ENCODE assay signal across 19 cellular contexts in the genomic region with DNA sequence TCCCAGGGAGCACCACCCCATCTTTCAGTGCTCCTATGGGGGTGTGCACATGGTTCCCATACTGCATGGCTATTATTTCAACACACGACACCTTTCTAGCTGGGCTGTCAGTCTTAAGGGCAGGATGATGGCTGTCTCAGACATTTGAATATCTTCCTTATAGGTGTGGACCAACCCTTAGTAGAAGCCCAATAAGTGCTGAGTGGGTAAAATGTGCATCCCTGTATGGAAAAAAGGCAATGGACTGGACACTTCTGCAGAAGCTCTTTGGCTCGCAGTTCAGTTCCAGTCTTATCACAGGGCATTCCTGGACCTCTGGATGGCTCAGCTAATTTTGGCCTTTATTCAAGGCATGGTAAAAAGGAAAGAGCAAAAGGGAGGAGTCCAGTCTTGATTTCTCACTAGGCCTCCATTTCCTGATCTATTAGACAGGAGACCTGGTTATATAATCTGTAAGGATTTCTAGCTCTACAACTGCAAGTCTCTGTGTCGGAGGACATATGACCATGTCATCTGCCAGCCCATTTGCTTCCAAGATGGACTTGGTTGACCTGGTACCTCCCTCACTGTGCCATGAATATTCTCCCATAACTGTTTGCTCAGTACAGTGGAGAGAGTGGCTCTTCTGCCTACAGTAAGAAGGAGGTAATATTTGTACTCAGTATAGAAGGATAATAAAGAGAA. TPM values are rescaled to one million over a fixed set of nuclear protein-coding genes. Genes with fewer than 3 reads are reported as not detected.
A peak's percentile ranks its signal among the peaks of the same experiment; 100 is the strongest.
DNase-seq lines count a peak whose midpoint lies in the region; ATAC-seq and TF ChIP-seq lines count a peak whose summit lies in the region.
"Had no signal": no experiment of that assay in that cellular context is flagged by ENCODE, and none has a peak within 500 bp of the region (broad histone marks: within the 10 kb centered on the region; RNA-seq: fewer than 3 reads in every experiment).

No MANE protein-coding gene starts in this region.

- peak; percentile 52 for ATAC-seq in Right ventricle myocardium inferior
- ATAC-seq in natural killer cell treated with Interleukin-12 subunit alpha and Interleukin-12 subunit beta and Interleukin-15 and Interleukin-18, amount 100 ng/mL, for 72 hours: no peak
- ATAC-seq in natural killer cell: no peak
- ATAC-seq: CD8-positive, alpha-beta T cell; GM12878; HCT116 had no signal

- no peak overlapping the region for H3K4me3 ChIP-seq in right atrium auricular region
- H3K4me3 ChIP-seq: BLaER1 treated with 17β-estradiol and CSF1 and Interleukin-3, amounts not matched to agents 10 nM and 100 nM; GM12878 had no signal

- H3K27me3 Mint-ChIP-seq in natural killer cell treated with Interleukin-12 subunit alpha and Interleukin-12 subunit beta and Interleukin-15 and Interleukin-18, amount 100 ng/mL, for 72 hours: no peaks in the 10 kb centered on the region
- H3K27me3 Mint-ChIP-seq in natural killer cell (ENCODE audit: low read depth in 2 of 2): peaks cover 0 to 3% of the 10 kb centered on the region in 2 donors
- H3K27me3 Mint-ChIP-seq: B cell had no signal

- H3K9me3 ChIP-seq in right atrium auricular region: no peaks in the 10 kb centered on the region
- H3K9me3 ChIP-seq: BLaER1 treated with 17β-estradiol and CSF1 and Interleukin-3, amounts not matched to agents 10 nM and 100 nM had no signal

- H3K27me3 ChIP-seq in right atrium auricular region: no peaks in the 10 kb centered on the region
- H3K27me3 ChIP-seq: BLaER1 treated with 17β-estradiol and CSF1 and Interleukin-3, amounts not matched to agents 10 nM and 100 nM had no signal

- no peaks in the 10 kb centered on the region for H3K36me3 ChIP-seq in right atrium auricular region
- H3K36me3 ChIP-seq: BLaER1 treated with 17β-estradiol and CSF1 and Interleukin-3, amounts not matched to agents 10 nM and 100 nM had no signal

- H3K9me3 Mint-ChIP-seq in natural killer cell treated with Interleukin-12 subunit alpha and Interleukin-12 subunit beta and Interleukin-15 and Interleukin-18, amount 100 ng/mL, for 72 hours: peaks cover 2% of the 10 kb centered on the region
- H3K9me3 Mint-ChIP-seq in natural killer cell: no peaks in the 10 kb centered on the region
- H3K9me3 Mint-ChIP-seq: CD8-positive, alpha-beta T cell; HFFc6 had no signal

- no peak overlapping the region for H3K4me3 Mint-ChIP-seq in natural killer cell treated with Interleukin-12 subunit alpha and Interleukin-12 subunit beta and Interleukin-15 and Interleukin-18, amount 100 ng/mL, for 72 hours
- no peak overlapping the region for H3K4me3 Mint-ChIP-seq in natural killer cell
- H3K4me3 Mint-ChIP-seq: B cell; CD8-positive, alpha-beta T cell; HFFc6 had no signal

- peaks cover 7% of the 10 kb centered on the region for H3K36me3 Mint-ChIP-seq in natural killer cell treated with Interleukin-12 subunit alpha and Interleukin-12 subunit beta and Interleukin-15 and Interleukin-18, amount 100 ng/mL, for 72 hours
- H3K36me3 Mint-ChIP-seq in natural killer cell: no peaks in the 10 kb centered on the region
- H3K36me3 Mint-ChIP-seq: CD8-positive, alpha-beta T cell had no signal

- intact Hi-C loops in Right ventricle myocardium inferior (cut with DNase I) (no loop called here), natural killer cell (cut with micrococcal nuclease) (no loop called here)

- DNase-seq in Right ventricle myocardium inferior (ENCODE audit: missing footprints): no peak
- DNase-seq in right atrium auricular region (ENCODE audit: low spot score): no peak
- DNase-seq in natural killer cell treated with Interleukin-12 subunit alpha and Interleukin-12 subunit beta and Interleukin-15 and Interleukin-18, amount 100 ng/mL, for 72 hours (ENCODE audit: low spot score): no peak
- no peak for DNase-seq in natural killer cell
- DNase-seq in cerebellum (ENCODE audit: low spot score): peak; percentile 61
- no peak for DNase-seq in NCI-H1436 (lab: John Stamatoyannopoulos, UW)
- DNase-seq in NCI-H2227 (lab: John Stamatoyannopoulos, UW; ENCODE audit: unreplicated experiment): no peak
- DNase-seq: 8988T; Calu3; CD8-positive, alpha-beta T cell; DMS79 treated with DMSO at 0.1 percent for 48 hours; GOT3; H7; HFFc6 had no signal

- H3K4me1 Mint-ChIP-seq in natural killer cell treated with Interleukin-12 subunit alpha and Interleukin-12 subunit beta and Interleukin-15 and Interleukin-18, amount 100 ng/mL, for 72 hours (ENCODE audit: low read depth in 2 of 2): peaks cover 49 to 73% of the 10 kb centered on the region in 2 donors
- peaks cover 39% of the 10 kb centered on the region in 2 donors for H3K4me1 Mint-ChIP-seq in natural killer cell

- H3K27ac ChIP-seq in right atrium auricular region: peak overlapping the region in 1 of 2 donors; percentile 40
- H3K27ac ChIP-seq: BLaER1 treated with 17β-estradiol and CSF1 and Interleukin-3, amounts not matched to agents 10 nM and 100 nM; HL-60 had no signal

- peak overlapping the region; percentile 20 to 92 for H3K27ac Mint-ChIP-seq in natural killer cell treated with Interleukin-12 subunit alpha and Interleukin-12 subunit beta and Interleukin-15 and Interleukin-18, amount 100 ng/mL, for 72 hours
- H3K27ac Mint-ChIP-seq in natural killer cell: no peak overlapping the region
- H3K27ac Mint-ChIP-seq: B cell; CD8-positive, alpha-beta T cell; HFFc6 had no signal

- H3K4me1 ChIP-seq in right atrium auricular region: peaks cover 0 to 14% of the 10 kb centered on the region in 2 donors

- TF ChIP-seq CTCF in right atrium auricular region (IDR thresholded peaks at IDR 0.05): no peak
- no peak for TF ChIP-seq CTCF in natural killer cell (IDR thresholded peaks at IDR 0.05)

RNA-seq across cellular contexts. Expression of gene RASGRP1, which starts 53.8 kb away (rescaled TPM):
- total RNA-seq in Right ventricle myocardium inferior: 0.46 TPM
- total RNA-seq in right atrium auricular region: 1 to 10 TPM; 2.1 to 4.4 TPM
- 100 to 1,000 TPM; 154 to 241 TPM for total RNA-seq in natural killer cell treated with Interleukin-12 subunit alpha and Interleukin-12 subunit beta and Interleukin-15 and Interleukin-18, amount 100 ng/mL, for 72 hours
- 100 to 1,000 TPM in 1 of 3 donors, 10 to 100 TPM in 2; 65.9 to 122 (median 96.5) TPM for total RNA-seq in natural killer cell
- 10.2 TPM for total RNA-seq in cerebellum

Comparison
In these comparisons a context has a peak if more than half of its experiments do, and no peak if none do; other contexts are left out.
1. H3K27ac Mint-ChIP-seq: peak in natural killer cell treated with Interleukin-12 subunit alpha and Interleukin-12 subunit beta and Interleukin-15 and Interleukin-18, amount 100 ng/mL, for 72 hours (2 of 2); none in natural killer cell (0 of 2).